ENCODE assay signal across 9 cellular contexts in the genomic region with DNA sequence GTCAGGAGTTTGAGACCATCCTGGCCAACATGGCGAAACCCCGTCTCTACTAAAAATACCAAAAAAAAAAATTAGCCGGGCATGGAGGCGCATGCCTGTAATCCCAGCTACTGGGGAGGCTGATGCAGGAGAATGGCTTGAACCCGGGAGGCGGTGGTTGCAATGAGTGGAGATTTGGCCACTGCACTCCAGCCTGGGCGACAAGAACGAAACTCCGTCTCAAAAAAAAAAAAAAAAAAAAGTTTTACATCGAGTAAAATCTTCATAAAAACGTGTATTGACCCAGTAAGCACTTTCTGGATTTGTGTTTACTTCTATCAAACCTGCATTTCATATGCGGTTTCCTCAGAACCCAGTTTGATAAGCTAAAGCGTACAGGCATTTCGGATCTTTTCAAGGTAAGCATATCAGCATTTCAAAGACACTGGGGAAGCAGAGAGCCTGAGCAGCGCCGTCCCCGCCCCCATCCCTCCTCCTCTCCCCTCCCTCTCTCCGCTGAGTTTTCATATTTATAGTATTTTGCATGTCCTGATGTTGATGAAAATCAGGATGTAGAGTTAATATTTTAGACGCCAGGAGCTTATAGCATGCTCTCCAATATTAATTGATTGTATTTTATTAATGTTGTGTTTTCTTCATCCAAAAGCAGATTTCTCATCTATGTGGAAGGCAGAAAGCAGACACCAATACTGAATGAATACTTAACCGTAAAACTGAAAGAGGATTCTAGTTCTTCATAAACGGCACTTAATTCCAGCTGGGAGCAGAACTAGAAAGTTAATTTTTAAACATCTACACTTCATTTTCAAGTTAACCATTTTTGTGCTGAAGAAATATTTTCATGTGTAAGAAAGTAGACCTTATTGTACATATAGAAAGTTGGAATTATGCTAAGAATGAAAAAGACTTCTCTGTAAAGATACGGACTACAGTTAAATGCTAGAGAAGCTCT. TPM values are rescaled to one million over a fixed set of nuclear protein-coding genes. Genes with fewer than 3 reads are reported as not detected.
DNase-seq lines count a peak whose midpoint lies in the region; ATAC-seq, FAIRE-seq and TF ChIP-seq lines count a peak whose summit lies in the region.
"Had no signal": no experiment of that assay in that cellular context is flagged by ENCODE, and none has a peak within 500 bp of the region (broad histone marks: within the 10 kb centered on the region; RNA-seq: fewer than 3 reads in every experiment).

No MANE protein-coding gene starts in this region.

- no peak for TF ChIP-seq EP300 in SK-N-SH (IDR thresholded peaks at IDR 0.05; ENCODE audit: borderline replicate concordance in 1 of 2, low read depth in 1 of 2, low read length in 1 of 2)
- TF ChIP-seq EP300 in stomach (IDR thresholded peaks at IDR 0.05) = no peak

- TF ChIP-seq CTCF in SK-N-SH (IDR thresholded peaks at IDR 0.05) (no peak), stomach (IDR thresholded peaks at IDR 0.05) (no peak)

- no peak overlapping the region for H3K27ac ChIP-seq in SK-N-SH (ENCODE audit: low read depth in 2 of 2, low read length in 1 of 2)
- H3K27ac ChIP-seq in iPS-20b (ENCODE audit: low read length) = no peak overlapping the region
- H3K27ac ChIP-seq in stomach = peak overlapping the region; percentile 61 to 91 (median 78)
- H3K27ac ChIP-seq: C4-2B had no signal

- H4K20me1 ChIP-seq in SK-N-SH (ENCODE audit: insufficient read depth) = no peaks in the 10 kb centered on the region

- ATAC-seq in GM18505 (IDR thresholded peaks at IDR 0.05; ENCODE audit: unreplicated experiment) = no peak
- ATAC-seq in GM21576 (IDR thresholded peaks at IDR 0.05; ENCODE audit: unreplicated experiment) = no peak

- POLR2A ChIA-PET in SK-N-SH (lab: Yijun Ruan, JAX) = no interaction called here

- WGBS in SK-N-SH (ENCODE audit: low lambda C conversion rate) = 22% methylated on average over 22 of the region's 22 CpGs
- 12 to 23% (median 15%) methylated on average over 22 of the region's 22 CpGs for WGBS in stomach, 5 donors

- H3K4me3 ChIP-seq in SK-N-SH (ENCODE audit: low read depth in 2 of 2, low read length in 1 of 2) (peak overlapping the region; percentile 36 to 58), iPS-20b (ENCODE audit: low read length) (peak overlapping the region; percentile 52), stomach (peak overlapping the region; percentile 16 to 38 (median 30))

- DNase-seq in NCI-H510A treated with DMSO at 0.1 percent for 48 hours (lab: John Stamatoyannopoulos, UW) = peak; percentile 55
- DNase-seq in NCI-H510A (lab: John Stamatoyannopoulos, UW) = no peak
- peak; percentile 48 for DNase-seq in SK-N-SH
- DNase-seq in stomach = no peak
- no peak for DNase-seq in GM12891 (ENCODE audit: insufficient read length, low spot score)

- H3F3A ChIP-seq in SK-N-SH (replicated peaks; ENCODE audit: insufficient read depth) = no peaks in the 10 kb centered on the region

- H3K4me2 ChIP-seq in SK-N-SH = peak overlapping the region; percentile 64

- no peak for TF ChIP-seq RAD21 in SK-N-SH (IDR thresholded peaks at IDR 0.05; ENCODE audit: low read length)

- 0 out of 2 replicates have a peak overlapping the region, but pooled peaks have one; percentile 7 for H3K9ac ChIP-seq in SK-N-SH
- no peak overlapping the region; the same call in 1 of the 2 replicates for H3K9ac ChIP-seq in iPS-20b (ENCODE audit: low read depth, low read length)

- H3K36me3 ChIP-seq in SK-N-SH (replicated peaks in 1 of 2; ENCODE audit: control insufficient read depth in 1 of 2, insufficient read depth in 2 of 2, low read length in 1 of 2) (no peaks in the 10 kb centered on the region), iPS-20b (ENCODE audit: insufficient read depth, low read depth, low read length) (no peaks in the 10 kb centered on the region), stomach (no peaks in the 10 kb centered on the region)

- no peaks in the 10 kb centered on the region for H3K9me3 ChIP-seq in SK-N-SH
- H3K9me3 ChIP-seq in iPS-20b (ENCODE audit: insufficient read depth, low read depth, low read length) = no peaks in the 10 kb centered on the region
- no peaks in the 10 kb centered on the region for H3K9me3 ChIP-seq in stomach

- H3K9me2 ChIP-seq in SK-N-SH = no peaks in the 10 kb centered on the region

- TF ChIP-seq POLR2A in stomach (IDR thresholded peaks at IDR 0.05) (no peak), GM18505 (IDR thresholded peaks at IDR 0.05; ENCODE audit: borderline replicate concordance, extremely low read depth, insufficient read depth, insufficient read length) (no peak), GM12891 (IDR thresholded peaks at IDR 0.05; ENCODE audit: low read depth, low read length) (no peak)

- H2AFZ ChIP-seq in SK-N-SH (ENCODE audit: low read depth) = peak overlapping the region; percentile 68; the same call in 1 of the 2 replicates

- H3K4me1 ChIP-seq in SK-N-SH (ENCODE audit: control insufficient read depth in 1 of 2, insufficient read depth in 2 of 2, low read depth in 1 of 2, low read length in 1 of 2) (no peaks in the 10 kb centered on the region), iPS-20b (ENCODE audit: insufficient read depth, low read length) (peaks cover 8% of the 10 kb centered on the region; the same call in 1 of the 2 replicates), stomach (peaks cover 4 to 34% (median 22%) of the 10 kb centered on the region in 4 donors)

- intact Hi-C loops in stomach (cut with DNase I; ENCODE audit: low total_unique reads) = no loop called here

- H3K27me3 ChIP-seq in SK-N-SH (ENCODE audit: insufficient read depth) (no peaks in the 10 kb centered on the region), iPS-20b (ENCODE audit: insufficient read depth, low read length) (peaks cover 11% of the 10 kb centered on the region; the same call in 1 of the 2 replicates), stomach (no peaks in the 10 kb centered on the region)

- H3K79me2 ChIP-seq in SK-N-SH (ENCODE audit: insufficient read depth) = no peaks in the 10 kb centered on the region

- FAIRE-seq in GM12891 (lab: Jason Lieb, UNC) = no peak

- CTCF ChIA-PET in SK-N-SH (lab: Yijun Ruan, JAX) = interaction anchor here (0.6 to 7.7 kb wide), 7 partner anchors 10 to 207 kb away, joined by 3 to 38 read pairs (median 3); partner anchors contain the start of gene HIP1R

TF ChIP-seq in SK-N-SH, 30 proteins besides CTCF, POLR2A, EP300 and RAD21:
- TF ChIP-seq RFX5 (IDR thresholded peaks at IDR 0.05; ENCODE audit: low read length) = no peak
- TF ChIP-seq MXI1 (IDR thresholded peaks at IDR 0.05; ENCODE audit: low read depth, low read length) = no peak

TF ChIP-seq in GM12891, 5 proteins besides CTCF, POLR2A, EP300 and RAD21:
- TF ChIP-seq PAX5 (IDR thresholded peaks at IDR 0.05; ENCODE audit: insufficient read depth, low read length, severe bottlenecking) = no peak
- no peak for TF ChIP-seq POLR2AphosphoS5 (IDR thresholded peaks at IDR 0.05; ENCODE audit: low read depth, low read length)
- no peak for TF ChIP-seq SPI1 (IDR thresholded peaks at IDR 0.05; ENCODE audit: low read depth, low read length)
- no peak for TF ChIP-seq TAF1 (IDR thresholded peaks at IDR 0.05; ENCODE audit: low read depth, low read length)
- TF ChIP-seq POU2F2 (IDR thresholded peaks at IDR 0.05; ENCODE audit: low read depth, low read length) = no peak
TF ChIP-seq in GM12891: peak in this region for 0.

RNA-seq across cellular contexts. Expression of gene HIP1R, which starts 9.2 kb away (rescaled TPM):
- 20.6 and 21.1 TPM in 2 replicates for polyA plus RNA-seq in SK-N-SH (2012; rRNA removed)
- 5.6 and 8.7 TPM in 2 replicates for polyA plus RNA-seq in SK-N-SH (2012; cell fraction: cytosol; rRNA removed)
- 122 and 128 TPM in 2 replicates for polyA plus RNA-seq in SK-N-SH (2012; cell fraction: nucleus; rRNA removed)
- total RNA-seq in stomach = 100 to 1,000 TPM in 4 of 5 donors, 10 to 100 TPM in 1; 67.6 to 395 (median 160) TPM
- polyA plus RNA-seq in stomach = 10 to 100 TPM; 52.1 to 69.6 (median 68.8) TPM
- polyA plus RNA-seq in GM12891 (2012; ENCODE audit: low read depth, missing spikeins) = 4.8 TPM

RNA-seq across cellular contexts. Expression of gene CCDC62, which starts 51.7 kb away (rescaled TPM):
- polyA plus RNA-seq in SK-N-SH (2012; rRNA removed) = 0.12 and 0.21 TPM in 2 replicates
- polyA plus RNA-seq in SK-N-SH (2012; cell fraction: cytosol; rRNA removed) = 0.10 and 0.12 TPM in 2 replicates
- polyA plus RNA-seq in SK-N-SH (2012; cell fraction: nucleus; rRNA removed) = 0.47 and 0.58 TPM in 2 replicates
- total RNA-seq in stomach = 1 to 10 TPM in 1 of 5 donors, under 1 TPM in 2, not detected in 2; 0.37 to 1.4 (median 0.58) TPM
- polyA plus RNA-seq in stomach = under 1 TPM in 2 of 3 donors, not detected in 1; 0.08 to 0.19 TPM
- polyA plus RNA-seq in GM12891 (2012; ENCODE audit: low read depth, missing spikeins) = 0.17 TPM

Comparison
In these comparisons a context has a peak if more than half of its experiments do, and no peak if none do; other contexts are left out.
1. DNase-seq: peak in NCI-H510A treated with DMSO at 0.1 percent for 48 hours (single experiment) and SK-N-SH (single experiment); none in NCI-H510A (single experiment), stomach (single experiment) and GM12891 (single experiment).
2. H3K27ac ChIP-seq: peak in stomach (5 of 5); none in SK-N-SH (0 of 2) and iPS-20b (single experiment).
3. Peak in every context shown above with its lines, with median percentiles within 50 percentile points of each other: H3K4me3 ChIP-seq.